ENCODE assay signal across 15 cellular contexts in the genomic region with DNA sequence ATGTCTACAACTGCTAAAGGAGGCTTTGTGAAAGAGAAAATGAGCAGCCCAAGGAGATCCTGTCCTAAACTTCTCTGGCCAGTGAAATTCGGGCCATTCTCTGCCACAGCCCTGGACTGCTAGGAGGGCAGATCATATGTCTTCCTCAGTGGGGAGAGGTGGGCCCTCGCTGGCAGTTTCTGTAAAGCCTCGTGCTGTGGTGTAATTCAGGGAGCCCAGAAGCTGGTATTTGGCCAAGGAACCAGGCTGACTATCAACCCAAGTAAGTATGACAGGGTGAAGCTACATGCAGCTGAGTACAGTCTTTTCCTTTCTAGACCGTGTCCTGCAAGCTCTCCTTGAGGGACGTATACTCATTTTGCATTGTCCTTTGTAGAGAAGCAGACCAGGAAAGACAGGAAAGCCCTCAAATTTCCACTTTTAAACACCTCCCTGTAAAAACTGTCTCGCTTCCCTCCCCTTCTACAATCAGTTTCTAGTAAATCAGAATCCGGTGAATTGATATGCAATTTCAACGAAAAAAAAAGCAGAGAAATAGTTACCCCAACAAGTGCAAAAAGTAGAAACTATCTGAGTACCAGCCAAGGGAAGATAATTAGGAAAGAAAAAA.
A peak's percentile ranks its signal among the peaks of the same experiment; 100 is the strongest.
DNase-seq lines count a peak whose midpoint lies in the region; ATAC-seq lines count a peak whose summit lies in the region.
"Had no signal": no experiment of that assay in that cellular context is flagged by ENCODE, and none has a peak within 500 bp of the region (broad histone marks: within the 10 kb centered on the region; RNA-seq: fewer than 3 reads in every experiment).

No MANE protein-coding gene starts in this region.

- H3K9me3 ChIP-seq in KOPT-K1 (ENCODE audit: insufficient read depth, low read length, poor library complexity, severe bottlenecking) = no peaks in the 10 kb centered on the region
- H3K9me3 ChIP-seq: A549 had no signal

- peak overlapping the region; percentile 78 for H3K27ac Mint-ChIP-seq in T-helper 2 cell treated with Interferon-gamma antibody and Interleukin-4, amounts not matched to agents 5 μg/mL and 100 μg/mL, for 36 hours
- H3K27ac Mint-ChIP-seq in effector memory CD8-positive, alpha-beta T cell = peak overlapping the region in 1 of 2 donors; percentile 44
- H3K27ac Mint-ChIP-seq in stimulated activated effector memory CD8-positive, alpha-beta T cell treated with anti-CD3 and anti-CD28 coated beads, Interleukin-12 subunit alpha, Interleukin-12 subunit beta, amount 100 ng/mL, for 72 hours = peak overlapping the region; percentile 80

- H3K36me3 Mint-ChIP-seq in T-helper 2 cell treated with Interferon-gamma antibody and Interleukin-4, amounts not matched to agents 5 μg/mL and 100 μg/mL, for 36 hours (ENCODE audit: low read depth) = peaks cover 19% of the 10 kb centered on the region
- H3K36me3 Mint-ChIP-seq in effector memory CD8-positive, alpha-beta T cell (ENCODE audit: insufficient read depth) = peaks cover 3% of the 10 kb centered on the region
- H3K36me3 Mint-ChIP-seq in stimulated activated effector memory CD8-positive, alpha-beta T cell treated with anti-CD3 and anti-CD28 coated beads, Interleukin-12 subunit alpha, Interleukin-12 subunit beta, amount 100 ng/mL, for 72 hours = peaks cover 49% of the 10 kb centered on the region

- peak overlapping the region; percentile 61 for H3K27ac ChIP-seq in KOPT-K1 (ENCODE audit: low read depth, low read length, poor library complexity, severe bottlenecking)
- H3K27ac ChIP-seq: A549, dorsolateral prefrontal cortex had no signal

- no peaks in the 10 kb centered on the region for H3K9me3 Mint-ChIP-seq in T-helper 2 cell treated with Interferon-gamma antibody and Interleukin-4, amounts not matched to agents 5 μg/mL and 100 μg/mL, for 36 hours
- H3K9me3 Mint-ChIP-seq in effector memory CD8-positive, alpha-beta T cell = no peaks in the 10 kb centered on the region
- H3K9me3 Mint-ChIP-seq in stimulated activated effector memory CD8-positive, alpha-beta T cell treated with anti-CD3 and anti-CD28 coated beads, Interleukin-12 subunit alpha, Interleukin-12 subunit beta, amount 100 ng/mL, for 72 hours = no peaks in the 10 kb centered on the region

- ATAC-seq in effector memory CD8-positive, alpha-beta T cell (replicated peaks) = no peak
- no peak for ATAC-seq in stimulated activated effector memory CD8-positive, alpha-beta T cell treated with anti-CD3 and anti-CD28 coated beads, Interleukin-12 subunit alpha, Interleukin-12 subunit beta, amount 100 ng/mL, for 72 hours
- ATAC-seq: A549 had no signal

- peak overlapping the region; percentile 80 for H3K4me3 Mint-ChIP-seq in T-helper 2 cell treated with Interferon-gamma antibody and Interleukin-4, amounts not matched to agents 5 μg/mL and 100 μg/mL, for 36 hours
- H3K4me3 Mint-ChIP-seq in effector memory CD8-positive, alpha-beta T cell = peak overlapping the region; percentile 18 to 46
- H3K4me3 Mint-ChIP-seq in stimulated activated effector memory CD8-positive, alpha-beta T cell treated with anti-CD3 and anti-CD28 coated beads, Interleukin-12 subunit alpha, Interleukin-12 subunit beta, amount 100 ng/mL, for 72 hours = peak overlapping the region; percentile 38

- no peaks in the 10 kb centered on the region for H3K36me3 ChIP-seq in KOPT-K1 (ENCODE audit: insufficient read depth, low read length)

- no peak for DNase-seq in T-helper 2 cell treated with Interferon-gamma antibody and Interleukin-4, amounts not matched to agents 5 μg/mL and 100 μg/mL, for 36 hours (ENCODE audit: low spot score)
- DNase-seq in T-helper 2 cell (no peak), NOMO-1 treated with DMSO at 0.1 percent for 48 hours (lab: John Stamatoyannopoulos, UW; ENCODE audit: unreplicated experiment) (no peak), NCI-H82 (lab: John Stamatoyannopoulos, UW) (no peak), cerebellum (ENCODE audit: low spot score) (no peak)
- DNase-seq in effector memory CD8-positive, alpha-beta T cell = no peak
- no peak for DNase-seq in stimulated activated effector memory CD8-positive, alpha-beta T cell treated with anti-CD3 and anti-CD28 coated beads, Interleukin-12 subunit alpha, Interleukin-12 subunit beta, amount 100 ng/mL, for 72 hours (ENCODE audit: low spot score in 2 of 2)
- DNase-seq: activated CD4-positive, CD25-positive, alpha-beta regulatory T cell treated with anti-CD3 and anti-CD28 coated beads, Interleukin-2, amount 50 U/mL, for 72 hours; amygdala; DMS 273 treated with DMSO at 0.1 percent for 48 hours; dorsolateral prefrontal cortex; NCI-H446; SIG-M5 had no signal

- no peaks in the 10 kb centered on the region for H3K4me1 Mint-ChIP-seq in T-helper 2 cell treated with Interferon-gamma antibody and Interleukin-4, amounts not matched to agents 5 μg/mL and 100 μg/mL, for 36 hours (ENCODE audit: low read depth)
- peaks cover 0 to 2% of the 10 kb centered on the region in 2 donors for H3K4me1 Mint-ChIP-seq in effector memory CD8-positive, alpha-beta T cell (ENCODE audit: low read depth in 2 of 2)
- H3K4me1 Mint-ChIP-seq in stimulated activated effector memory CD8-positive, alpha-beta T cell treated with anti-CD3 and anti-CD28 coated beads, Interleukin-12 subunit alpha, Interleukin-12 subunit beta, amount 100 ng/mL, for 72 hours = no peaks in the 10 kb centered on the region

- H3K27me3 Mint-ChIP-seq in T-helper 2 cell treated with Interferon-gamma antibody and Interleukin-4, amounts not matched to agents 5 μg/mL and 100 μg/mL, for 36 hours (ENCODE audit: low read depth) = no peaks in the 10 kb centered on the region
- H3K27me3 Mint-ChIP-seq in effector memory CD8-positive, alpha-beta T cell = no peaks in the 10 kb centered on the region
